Comparison of ENCODE assay signal across 8 cellular contexts in genomic region chr2:26344581-26345283, GRCh38. TPM values are rescaled to one million over a fixed set of nuclear protein-coding genes. Genes with fewer than 3 reads are reported as not detected.
DNase-seq lines count a peak whose midpoint lies in the region; ATAC-seq and TF ChIP-seq lines count a peak whose summit lies in the region.

No MANE protein-coding gene starts in this region.

- H3K27me3 Mint-ChIP-seq in activated CD4-positive, alpha-beta T cell treated with anti-CD3 and anti-CD28 coated beads for 36 hours = no peaks in the 10 kb centered on the region

- H3K36me3 ChIP-seq in rectal smooth muscle tissue (ENCODE audit: control insufficient read depth, insufficient read depth, low read length) = no peaks in the 10 kb centered on the region

- H3K9ac ChIP-seq in rectal smooth muscle tissue (ENCODE audit: low read length) = peak overlapping the region; percentile 98

- H3K4me1 Mint-ChIP-seq in activated CD4-positive, alpha-beta T cell treated with anti-CD3 and anti-CD28 coated beads for 36 hours = peaks cover 34% of the 10 kb centered on the region

- no peaks in the 10 kb centered on the region for H3K27me3 ChIP-seq in rectal smooth muscle tissue (ENCODE audit: control insufficient read depth, insufficient read depth, low read length)

- peak overlapping the region; percentile 91 for H3K4me3 Mint-ChIP-seq in activated CD4-positive, alpha-beta T cell treated with anti-CD3 and anti-CD28 coated beads for 36 hours

- CTCF ChIA-PET in activated CD4-positive, alpha-beta T cell treated with anti-CD3 and anti-CD28 coated beads for 36 hours (lab: Charles Lee) = interaction anchor here (0.9 to 2.7 kb wide), 2 partner anchors 14 to 257 kb away, joined by 3 to 16 read pairs; no protein-coding TSS in a partner anchor

- peak overlapping the region; percentile 94 for H3K27ac ChIP-seq in rectal smooth muscle tissue (ENCODE audit: low read depth, low read length)

- intact Hi-C loops in activated CD4-positive, alpha-beta T cell treated with anti-CD3 and anti-CD28 coated beads for 36 hours (cut with DNase I, micrococcal nuclease) = loop anchor here (1.0 to 5.0 kb wide), 9 partner anchors 100 to 728 kb away; partner anchors contain the start of genes HADHA (in 2 of the 2), HADHB (in 2 of the 2), AGBL5 (in 1 of the 2) and ASXL2 (in 1 of the 2)

- POLR2A ChIA-PET in activated CD4-positive, alpha-beta T cell treated with anti-CD3 and anti-CD28 coated beads for 36 hours (lab: Charles Lee) = interaction anchor here (0.6 to 2.7 kb wide), 4 partner anchors 11 to 471 kb away, joined by 4 to 19 read pairs (median 4); no protein-coding TSS in a partner anchor

- H3K9me3 Mint-ChIP-seq in activated CD4-positive, alpha-beta T cell treated with anti-CD3 and anti-CD28 coated beads for 36 hours (ENCODE audit: low read depth) = no peaks in the 10 kb centered on the region

- peaks cover 8% of the 10 kb centered on the region for H3K4me1 ChIP-seq in rectal smooth muscle tissue (ENCODE audit: control insufficient read depth, insufficient read depth, low read length)

- DNase-seq in activated CD4-positive, alpha-beta T cell treated with anti-CD3 and anti-CD28 coated beads for 36 hours = peak; percentile 56
- DNase-seq in activated CD4-positive, alpha-beta T cell treated with anti-CD3 and anti-CD28 coated beads, Interleukin-2, amount 50 U/mL, for 1 hour = no peak
- peak; percentile 38 to 50 for DNase-seq in activated CD4-positive, alpha-beta T cell treated with anti-CD3 and anti-CD28 coated beads, Interleukin-2, amount 50 U/mL, for 4 hours
- DNase-seq in fibroblast of pulmonary artery (ENCODE audit: low read depth) = peak; percentile 51

- H3K4me3 ChIP-seq in fibroblast of pulmonary artery (replicated peaks; ENCODE audit: low read depth, low read length) (peak overlapping the region; percentile 95), rectal smooth muscle tissue (ENCODE audit: low read length) (peak overlapping the region; percentile 96)

- ATAC-seq in activated CD4-positive, alpha-beta T cell treated with anti-CD3 and anti-CD28 coated beads for 36 hours = no peak
- ATAC-seq in HG03520 (IDR thresholded peaks at IDR 0.05; ENCODE audit: unreplicated experiment) (no peak), HG03045 (IDR thresholded peaks at IDR 0.05; ENCODE audit: unreplicated experiment) (no peak), HG03108 (IDR thresholded peaks at IDR 0.05; ENCODE audit: unreplicated experiment) (no peak)

- H3K36me3 Mint-ChIP-seq in activated CD4-positive, alpha-beta T cell treated with anti-CD3 and anti-CD28 coated beads for 36 hours (ENCODE audit: low read depth) = peaks cover 23% of the 10 kb centered on the region

- H3K27ac Mint-ChIP-seq in activated CD4-positive, alpha-beta T cell treated with anti-CD3 and anti-CD28 coated beads for 36 hours = peak overlapping the region; percentile 98

- TF ChIP-seq CTCF in fibroblast of pulmonary artery (IDR thresholded peaks at IDR 0.05; ENCODE audit: low read length, missing control alignments) = no peak

RNA-seq across cellular contexts. Expression of gene SELENOI, which starts 1.2 kb away (rescaled TPM):
- total RNA-seq in activated CD4-positive, alpha-beta T cell treated with anti-CD3 and anti-CD28 coated beads for 36 hours = 10 to 100 TPM; 26.5 to 42.3 TPM

RNA-seq across cellular contexts. Expression of gene ADGRF3, which starts 1.9 kb away (rescaled TPM):
- total RNA-seq in activated CD4-positive, alpha-beta T cell treated with anti-CD3 and anti-CD28 coated beads for 36 hours = 1 to 10 TPM; 3.1 to 4.1 TPM

RNA-seq across cellular contexts. Expression of gene DRC1, which starts 57.0 kb away (rescaled TPM):
- total RNA-seq in activated CD4-positive, alpha-beta T cell treated with anti-CD3 and anti-CD28 coated beads for 36 hours = not detected
